ENCODE assay signal across 27 cellular contexts in the genomic region with DNA sequence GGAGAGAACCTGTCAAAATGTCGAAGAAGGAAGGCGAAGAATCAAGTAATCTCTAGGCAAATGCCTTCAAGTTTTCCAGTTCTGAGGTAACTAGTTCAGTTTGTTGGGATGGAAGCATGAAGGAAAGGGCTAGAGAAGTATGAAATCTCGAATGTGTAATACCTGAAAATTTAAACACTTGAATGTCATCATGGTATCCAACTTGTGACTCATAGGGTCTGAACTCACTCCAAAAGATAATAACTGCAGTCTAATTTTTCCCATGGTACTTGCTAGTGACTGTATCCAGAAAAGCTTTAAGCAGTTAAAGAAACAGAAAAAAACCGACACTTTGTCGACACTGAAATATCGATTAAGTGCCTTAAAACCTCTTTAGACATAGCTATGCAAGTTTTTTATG.
A peak's percentile ranks its signal among the peaks of the same experiment; 100 is the strongest.
DNase-seq lines count a peak whose midpoint lies in the region; ATAC-seq and TF ChIP-seq lines count a peak whose summit lies in the region.
"Had no signal": no experiment of that assay in that cellular context is flagged by ENCODE, and none has a peak within 500 bp of the region (broad histone marks: within the 10 kb centered on the region; RNA-seq: fewer than 3 reads in every experiment).

No MANE protein-coding gene starts in this region.

- H3K9ac ChIP-seq in fibroblast of lung (ENCODE audit: insufficient read depth, low read length): no peak overlapping the region
- H3K9ac ChIP-seq: BLaER1 treated with 17β-estradiol and CSF1 and Interleukin-3, amounts not matched to agents 10 nM and 100 nM had no signal

- peak; percentile 48 for DNase-seq in Daoy (ENCODE audit: low read depth)
- DNase-seq in NCI-H226: peak; percentile 61
- peak; percentile 60 to 70 for DNase-seq in fibroblast of lung (ENCODE audit: low read depth in 2 of 2)
- no peak for DNase-seq in omental fat pad (ENCODE audit: low spot score)
- no peak for DNase-seq in GOT3 (lab: John Stamatoyannopoulos, UW)
- DNase-seq in AG08395 (ENCODE audit: low spot score): no peak
- DNase-seq: activated CD4-positive, alpha-beta memory T cell treated with anti-CD3 and anti-CD28 coated beads, Interleukin-2, amount 10 ng/mL, durations not matched to agents 7 days and 5 days; activated CD8-positive, alpha-beta memory T cell treated with anti-CD3 and anti-CD28 coated beads, Interleukin-2, amount 50 U/mL, for 4 hours; activated naive CD4-positive, alpha-beta T cell treated with anti-CD3 and anti-CD28 coated beads for 36 hours; adrenal gland; brain microvascular endothelial cell; DMS153; glutamatergic neuron; midbrain; naive B cell; NCI-H1436 treated with DMSO at 0.1 percent for 48 hours; NCI-H2081 treated with DMSO at 0.1 percent for 48 hours; NCI-H748 treated with DMSO at 0.1 percent for 48 hours; SHP77; stimulated activated CD4-positive, alpha-beta T cell treated with anti-CD3 and anti-CD28 coated beads, Interleukin-4, amount 100 ng/mL, for 24 hours; tibial artery had no signal

- no peak for TF ChIP-seq CTCF in fibroblast of lung (conservative IDR thresholded peaks at IDR 0.05 in 1 of 2, IDR thresholded peaks at IDR 0.05 in 1 of 2; ENCODE audit: low read depth in 1 of 2, low read length in 2 of 2)
- no peak for TF ChIP-seq CTCF in omental fat pad (IDR thresholded peaks at IDR 0.05)
- TF ChIP-seq CTCF in gastroesophageal sphincter (IDR thresholded peaks at IDR 0.05): no peak

- TF ChIP-seq EP300 in gastroesophageal sphincter (IDR thresholded peaks at IDR 0.05): no peak

- no peaks in the 10 kb centered on the region for H4K20me1 ChIP-seq in fibroblast of lung (ENCODE audit: control insufficient read depth, extremely low read depth, insufficient read depth, low read length)
- H4K20me1 ChIP-seq: BLaER1 treated with 17β-estradiol and CSF1 and Interleukin-3, amounts not matched to agents 10 nM and 100 nM had no signal

- ATAC-seq in omental fat pad (ENCODE audit: low FRiP score) (peak; percentile 54), gastroesophageal sphincter (no peak), GM21825 (IDR thresholded peaks at IDR 0.05; ENCODE audit: unreplicated experiment) (no peak)
- ATAC-seq: Panc1, sciatic nerve had no signal

- H3K4me1 ChIP-seq in fibroblast of lung (ENCODE audit: control insufficient read depth, extremely low read depth, insufficient read depth, low read length): no peaks in the 10 kb centered on the region
- H3K4me1 ChIP-seq in gastroesophageal sphincter: peaks cover 0 to 16% (median 0%) of the 10 kb centered on the region in 3 donors
- H3K4me1 ChIP-seq: adrenal gland; BLaER1 treated with 17β-estradiol and CSF1 and Interleukin-3, amounts not matched to agents 10 nM and 100 nM had no signal

- H3K4me3 ChIP-seq in fibroblast of lung (replicated peaks in 1 of 4; ENCODE audit: control extremely low read depth in 1 of 4, insufficient read depth in 1 of 4, low read depth in 3 of 4, low read length in 4 of 4) (no peak overlapping the region), gastroesophageal sphincter (no peak overlapping the region)
- H3K4me3 ChIP-seq: adrenal gland; BLaER1 treated with 17β-estradiol and CSF1 and Interleukin-3, amounts not matched to agents 10 nM and 100 nM; tibial artery had no signal

- H3K79me2 ChIP-seq in fibroblast of lung (ENCODE audit: control insufficient read depth, insufficient read depth, low read length): no peaks in the 10 kb centered on the region

- no peak overlapping the region for H2AFZ ChIP-seq in fibroblast of lung (ENCODE audit: low read length)

- H3K9me3 ChIP-seq in fibroblast of lung (ENCODE audit: control insufficient read depth, insufficient read depth, low read depth, low read length) (no peaks in the 10 kb centered on the region), gastroesophageal sphincter (no peaks in the 10 kb centered on the region)
- H3K9me3 ChIP-seq: adrenal gland; BLaER1 treated with 17β-estradiol and CSF1 and Interleukin-3, amounts not matched to agents 10 nM and 100 nM; neutrophil; tibial artery had no signal

- H3K36me3 ChIP-seq in fibroblast of lung (ENCODE audit: control insufficient read depth, insufficient read depth, low read length): no peaks in the 10 kb centered on the region
- peaks cover 0 to 44% of the 10 kb centered on the region in 2 donors for H3K36me3 ChIP-seq in gastroesophageal sphincter
- H3K36me3 ChIP-seq: adrenal gland, brain microvascular endothelial cell, neutrophil had no signal

- TF ChIP-seq POLR2A in gastroesophageal sphincter (IDR thresholded peaks at IDR 0.05): no peak

- H3K4me2 ChIP-seq in fibroblast of lung (ENCODE audit: extremely low read depth, insufficient read depth, low read length): no peak overlapping the region
- H3K4me2 ChIP-seq: BLaER1 treated with 17β-estradiol and CSF1 and Interleukin-3, amounts not matched to agents 10 nM and 100 nM had no signal

- 54 to 75% methylated on average over 6 of the region's 6 CpGs for WGBS in gastroesophageal sphincter (ENCODE audit: low coverage in 1 of 2), 2 donors

- H3K27me3 ChIP-seq in fibroblast of lung (ENCODE audit: control insufficient read depth, insufficient read depth, low read length): no peaks in the 10 kb centered on the region
- H3K27me3 ChIP-seq in gastroesophageal sphincter: no peaks in the 10 kb centered on the region
- H3K27me3 ChIP-seq: adrenal gland; BLaER1 treated with 17β-estradiol and CSF1 and Interleukin-3, amounts not matched to agents 10 nM and 100 nM; brain microvascular endothelial cell; neutrophil; tibial artery had no signal

- H3K27ac ChIP-seq in fibroblast of lung (ENCODE audit: insufficient read depth, low read length) (no peak overlapping the region), gastroesophageal sphincter (peak overlapping the region in 1 of 4 donors; percentile 6)
- H3K27ac ChIP-seq: adrenal gland; BLaER1 treated with 17β-estradiol and CSF1 and Interleukin-3, amounts not matched to agents 10 nM and 100 nM; brain microvascular endothelial cell; neutrophil; tibial artery had no signal

Comparison
In these comparisons a context has a peak if more than half of its experiments do, and no peak if none do; other contexts are left out.
1. DNase-seq: peak in Daoy (single experiment), NCI-H226 (single experiment) and fibroblast of lung (2 of 2); none in omental fat pad (single experiment), GOT3 (single experiment) and AG08395 (single experiment).